ENCODE assay signal across 8 cellular contexts in the genomic region with DNA sequence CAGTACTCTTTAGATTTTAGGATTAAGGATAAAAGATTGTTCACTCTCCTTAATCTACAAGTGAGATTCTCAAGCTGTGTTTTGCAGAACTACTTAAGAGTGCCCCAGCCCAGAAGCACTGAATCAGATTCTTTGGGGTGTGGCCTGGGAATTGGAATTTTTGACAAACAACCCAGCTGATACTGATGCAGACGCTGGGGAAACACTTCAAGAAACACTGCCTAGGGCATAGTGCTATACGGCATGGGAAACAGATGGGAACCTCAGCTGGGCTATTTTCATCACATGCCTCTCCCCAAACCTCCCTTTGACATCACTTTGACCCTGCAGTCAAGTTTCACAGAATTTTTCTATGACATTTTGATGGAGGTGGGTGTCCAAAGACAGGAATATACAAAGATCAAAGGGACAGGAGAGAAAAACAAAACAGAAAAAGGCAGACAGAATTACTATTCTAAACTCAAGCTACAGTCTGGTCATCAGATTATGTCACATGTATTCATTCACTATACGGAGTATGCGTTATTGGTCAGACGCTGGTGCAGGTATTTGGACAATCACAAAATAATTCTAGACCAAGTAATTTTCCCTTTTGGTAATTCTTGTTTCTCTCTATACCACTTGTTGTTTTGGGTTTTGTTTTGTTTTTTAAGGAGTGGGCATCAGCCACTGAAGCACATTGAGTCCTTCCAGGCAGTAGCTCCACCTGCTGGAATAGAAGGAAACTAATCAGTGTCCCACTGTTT.
DNase-seq lines count a peak whose midpoint lies in the region; ATAC-seq, FAIRE-seq and TF ChIP-seq lines count a peak whose summit lies in the region.
"Not testable (repeated sequence)": the region's sequence is repeated elsewhere in the genome, so short reads cannot be mapped to it uniquely, and the experiment has no call there.

No MANE protein-coding gene starts in this region.

- not testable (repeated sequence) for TF ChIP-seq POLR2A in thyroid gland (IDR thresholded peaks at IDR 0.05)

- not testable (repeated sequence) for H3K9me3 Mint-ChIP-seq in activated T-helper 2 cell treated with anti-CD3 and anti-CD28 coated beads, Interferon-gamma antibody, Interleukin-2, Interleukin-4, amounts not matched to agents 10 μg/mL and 5 μg/mL and 100 μg/mL, durations not matched to agents 14 hours and 24 hours and 36 hours

- not testable (repeated sequence) for H3K9ac ChIP-seq in PC-3 (ENCODE audit: low read length); fibroblast of lung (ENCODE audit: insufficient read depth, low read length); mesendoderm (ENCODE audit: low read length)

- H2BK15ac ChIP-seq in mesendoderm (replicated peaks; ENCODE audit: low read depth), result not testable (repeated sequence)

- H3K27ac ChIP-seq in PC-3 (ENCODE audit: low read length); fibroblast of lung (ENCODE audit: insufficient read depth, low read length); mesendoderm (ENCODE audit: low read depth, low read length); thyroid gland: not testable (repeated sequence)

- H3F3A ChIP-seq in PC-3 (ENCODE audit: low read length, unreplicated experiment), result not testable (repeated sequence)

- not testable (repeated sequence) for H2BK5ac ChIP-seq in mesendoderm (ENCODE audit: low read length)

- H4K20me1 ChIP-seq in PC-3 (ENCODE audit: low read length); fibroblast of lung (ENCODE audit: control insufficient read depth, extremely low read depth, insufficient read depth, low read length): not testable (repeated sequence)

- TF ChIP-seq CTCF in PC-3 (conservative IDR thresholded peaks at IDR 0.05; ENCODE audit: low read depth, low read length), result peak; percentile 73
- TF ChIP-seq CTCF in fibroblast of lung (conservative IDR thresholded peaks at IDR 0.05 in 1 of 2, IDR thresholded peaks at IDR 0.05 in 1 of 2; ENCODE audit: low read depth in 1 of 2, low read length in 2 of 2), result peak; percentile 81 to 82
- peak in 5 of 6 experiments; percentile 58 to 82 (median 73) for TF ChIP-seq CTCF in thyroid gland (IDR thresholded peaks at IDR 0.05)

- H3K9me2 ChIP-seq in PC-3 (replicated peaks; ENCODE audit: low read length), result not testable (repeated sequence)

- H3K9me3 ChIP-seq in PC-3 (ENCODE audit: low read length); fibroblast of lung (ENCODE audit: control insufficient read depth, insufficient read depth, low read depth, low read length); thyroid gland: not testable (repeated sequence)

- not testable (repeated sequence) for H3K27me3 ChIP-seq in PC-3 (ENCODE audit: low read length); fibroblast of lung (ENCODE audit: control insufficient read depth, insufficient read depth, low read length); mesendoderm (ENCODE audit: insufficient read depth, low read length, poor library complexity); thyroid gland

- peak; percentile 43 for ATAC-seq in GM21619 (IDR thresholded peaks at IDR 0.05; ENCODE audit: unreplicated experiment)
- peak; percentile 70 for ATAC-seq in PC-3

- H3K79me1 ChIP-seq in mesendoderm (ENCODE audit: low read length), result not testable (repeated sequence)

- CTCF ChIA-PET in PC-3 (lab: Charles Lee), result interaction anchor here (0.6 kb wide), 1 partner anchor 71 kb away, joined by 4 read pairs; no protein-coding TSS in a partner anchor

- H3K36me3 Mint-ChIP-seq in activated T-helper 2 cell treated with anti-CD3 and anti-CD28 coated beads, Interferon-gamma antibody, Interleukin-2, Interleukin-4, amounts not matched to agents 10 μg/mL and 5 μg/mL and 100 μg/mL, durations not matched to agents 14 hours and 24 hours and 36 hours (ENCODE audit: low read depth), result not testable (repeated sequence)

- H3K79me2 ChIP-seq in PC-3 (ENCODE audit: low read length); fibroblast of lung (ENCODE audit: control insufficient read depth, insufficient read depth, low read length); mesendoderm (ENCODE audit: control insufficient read depth, insufficient read depth, low read length): not testable (repeated sequence)

- H2AK5ac ChIP-seq in mesendoderm (ENCODE audit: low read length), result not testable (repeated sequence)

- H3K4me3 ChIP-seq in PC-3 (ENCODE audit: low read length); fibroblast of lung (replicated peaks in 1 of 4; ENCODE audit: control extremely low read depth in 1 of 4, insufficient read depth in 1 of 4, low read depth in 3 of 4, low read length in 4 of 4); mesendoderm (ENCODE audit: low read length); thyroid gland (replicated peaks in 1 of 3): not testable (repeated sequence)

- H3K4me1 ChIP-seq in PC-3 (ENCODE audit: insufficient read depth, low read length); fibroblast of lung (ENCODE audit: control insufficient read depth, extremely low read depth, insufficient read depth, low read length); mesendoderm (ENCODE audit: control insufficient read depth, low read depth, low read length); thyroid gland: not testable (repeated sequence)

- not testable (repeated sequence) for H3K4me2 ChIP-seq in PC-3 (ENCODE audit: low read length); mesendoderm (ENCODE audit: low read length)
- H3K4me2 ChIP-seq in fibroblast of lung (ENCODE audit: extremely low read depth, insufficient read depth, low read length), result peak overlapping the region; percentile 54

- WGBS in mesendoderm (ENCODE audit: extremely low coverage, insufficient coverage, low lambda C conversion rate), result no CpG with 5 or more reads among the region's 5 CpGs
- 43 to 59% methylated on average over 5 of the region's 5 CpGs for WGBS in thyroid gland, 2 donors

- BruUV-seq in PC-3 (replicated peaks; lab: Mats Ljungman, UMichigan), result not testable (repeated sequence)

- DNase-seq in DMS79 (lab: John Stamatoyannopoulos, UW) (peak; percentile 7), HTR-8/SVneo (ENCODE audit: insufficient read length, low spot score) (peak; percentile 27), PC-3 (peak; percentile 48), fibroblast of lung (ENCODE audit: low read depth in 2 of 2) (peak; percentile 31 to 64), mesendoderm (peak; percentile 47), thyroid gland (peak in 1 of 2 donors; percentile 4)
- DNase-seq in activated T-helper 2 cell treated with anti-CD3 and anti-CD28 coated beads, Interferon-gamma antibody, Interleukin-2, Interleukin-4, amounts not matched to agents 10 μg/mL and 5 μg/mL and 100 μg/mL, durations not matched to agents 14 hours and 24 hours and 36 hours (ENCODE audit: low spot score), result not testable (repeated sequence)

- not testable (repeated sequence) for H4K8ac ChIP-seq in mesendoderm (ENCODE audit: low read depth, low read length)

- not testable (repeated sequence) for H3K56ac ChIP-seq in mesendoderm (ENCODE audit: low read length)

- peaks cover 57% of the 10 kb centered on the region for H3K4me1 Mint-ChIP-seq in activated T-helper 2 cell treated with anti-CD3 and anti-CD28 coated beads, Interferon-gamma antibody, Interleukin-2, Interleukin-4, amounts not matched to agents 10 μg/mL and 5 μg/mL and 100 μg/mL, durations not matched to agents 14 hours and 24 hours and 36 hours (ENCODE audit: low read depth)

- POLR2A ChIA-PET in PC-3 (lab: Charles Lee; ENCODE audit: unreplicated experiment), result not testable (repeated sequence)

- peak; percentile 65 for FAIRE-seq in HTR-8/SVneo (lab: Jason Lieb, UNC)

- H3K18ac ChIP-seq in mesendoderm (ENCODE audit: low read length), result not testable (repeated sequence)

- not testable (repeated sequence) for H3K27me3 Mint-ChIP-seq in activated T-helper 2 cell treated with anti-CD3 and anti-CD28 coated beads, Interferon-gamma antibody, Interleukin-2, Interleukin-4, amounts not matched to agents 10 μg/mL and 5 μg/mL and 100 μg/mL, durations not matched to agents 14 hours and 24 hours and 36 hours (ENCODE audit: low read depth)

- not testable (repeated sequence) for H2AFZ ChIP-seq in PC-3 (ENCODE audit: low read length); fibroblast of lung (ENCODE audit: low read length)

- peak overlapping the region; percentile 69 for H3K27ac Mint-ChIP-seq in activated T-helper 2 cell treated with anti-CD3 and anti-CD28 coated beads, Interferon-gamma antibody, Interleukin-2, Interleukin-4, amounts not matched to agents 10 μg/mL and 5 μg/mL and 100 μg/mL, durations not matched to agents 14 hours and 24 hours and 36 hours

- not testable (repeated sequence) for H3K4ac ChIP-seq in mesendoderm (ENCODE audit: low read depth, low read length)

- H3K36me3 ChIP-seq in PC-3 (ENCODE audit: low read depth, low read length); fibroblast of lung (ENCODE audit: control insufficient read depth, insufficient read depth, low read length); mesendoderm (ENCODE audit: control insufficient read depth, insufficient read depth, low read length); thyroid gland: not testable (repeated sequence)

- not testable (repeated sequence) for H2BK120ac ChIP-seq in mesendoderm (ENCODE audit: low read depth, low read length)

- intact Hi-C loops in PC-3 (cut with micrococcal nuclease) (loop anchor here (1.0 to 2.0 kb wide), 3 partner anchors 78 to 240 kb away; partner anchors contain the start of gene TNFAIP3), thyroid gland (cut with DNase I) (loop anchor here (5.0 to 10.0 kb wide), 3 partner anchors 80 to 242 kb away; partner anchors contain the start of gene TNFAIP3)
- intact Hi-C loops in activated T-helper 2 cell treated with anti-CD3 and anti-CD28 coated beads, Interferon-gamma antibody, Interleukin-2, Interleukin-4, amounts not matched to agents 10 μg/mL and 5 μg/mL and 100 μg/mL, durations not matched to agents 14 hours and 24 hours and 36 hours (cut with micrococcal nuclease), result loop anchor here (1.0 to 10.0 kb wide), 5 partner anchors 31 to 239 kb away; no protein-coding TSS in a partner anchor

- H3K4me3 Mint-ChIP-seq in activated T-helper 2 cell treated with anti-CD3 and anti-CD28 coated beads, Interferon-gamma antibody, Interleukin-2, Interleukin-4, amounts not matched to agents 10 μg/mL and 5 μg/mL and 100 μg/mL, durations not matched to agents 14 hours and 24 hours and 36 hours (ENCODE audit: low read depth), result not testable (repeated sequence)

- H3K23ac ChIP-seq in mesendoderm (ENCODE audit: low read length), result not testable (repeated sequence)

- H4K5ac ChIP-seq in mesendoderm (ENCODE audit: low read length), result not testable (repeated sequence)
